ENCODE assay signal across 1 cellular context in the genomic region with DNA sequence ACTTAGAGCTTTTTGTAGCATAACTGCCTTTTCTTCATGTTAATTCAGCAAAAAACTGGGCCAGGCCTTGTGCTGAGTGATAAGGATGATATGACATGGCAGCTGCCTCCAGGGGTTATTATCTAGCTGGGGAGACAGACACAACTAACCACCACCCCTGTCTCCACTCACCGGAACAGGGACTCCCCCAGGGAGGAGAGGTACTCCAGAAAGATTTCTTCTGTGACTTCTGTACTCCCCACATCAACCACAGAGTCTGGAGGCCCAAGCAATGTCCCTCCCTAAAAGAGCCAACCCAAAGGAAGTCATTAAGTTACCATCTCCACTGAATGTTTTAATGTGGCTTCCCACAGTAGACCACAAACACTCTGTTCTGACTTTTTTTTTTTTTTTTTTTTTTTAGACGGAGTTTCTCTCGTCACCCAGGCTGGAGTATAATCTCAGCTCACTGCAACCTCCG.
TF ChIP-seq lines count a peak whose summit lies in the region.

No MANE protein-coding gene starts in this region.

TF ChIP-seq in K562, 482 proteins besides CTCF, POLR2A, EP300 and RAD21 (continued from another document and continues in another):
- TF ChIP-seq, protein P1, sequence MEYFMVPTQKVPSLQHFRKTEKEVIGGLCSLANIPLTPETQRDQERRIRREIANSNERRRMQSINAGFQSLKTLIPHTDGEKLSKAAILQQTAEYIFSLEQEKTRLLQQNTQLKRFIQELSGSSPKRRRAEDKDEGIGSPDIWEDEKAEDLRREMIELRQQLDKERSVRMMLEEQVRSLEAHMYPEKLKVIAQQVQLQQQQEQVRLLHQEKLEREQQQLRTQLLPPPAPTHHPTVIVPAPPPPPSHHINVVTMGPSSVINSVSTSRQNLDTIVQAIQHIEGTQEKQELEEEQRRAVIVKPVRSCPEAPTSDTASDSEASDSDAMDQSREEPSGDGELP (CRISPR knock-in tag; IDR thresholded peaks at IDR 0.05; ENCODE audit: borderline replicate concordance) = peak; percentile 56
- no peak for TF ChIP-seq POLR2B (IDR thresholded peaks at IDR 0.05; ENCODE audit: low read depth, partially characterized antibody)
- TF ChIP-seq ZNF133 (CRISPR knock-in tag; IDR thresholded peaks at IDR 0.05) = no peak
- TF ChIP-seq BHLHE40 (IDR thresholded peaks at IDR 0.05; ENCODE audit: low read length) = no peak; the same call in 1 of the 2 replicates
- TF ChIP-seq, protein P2, sequence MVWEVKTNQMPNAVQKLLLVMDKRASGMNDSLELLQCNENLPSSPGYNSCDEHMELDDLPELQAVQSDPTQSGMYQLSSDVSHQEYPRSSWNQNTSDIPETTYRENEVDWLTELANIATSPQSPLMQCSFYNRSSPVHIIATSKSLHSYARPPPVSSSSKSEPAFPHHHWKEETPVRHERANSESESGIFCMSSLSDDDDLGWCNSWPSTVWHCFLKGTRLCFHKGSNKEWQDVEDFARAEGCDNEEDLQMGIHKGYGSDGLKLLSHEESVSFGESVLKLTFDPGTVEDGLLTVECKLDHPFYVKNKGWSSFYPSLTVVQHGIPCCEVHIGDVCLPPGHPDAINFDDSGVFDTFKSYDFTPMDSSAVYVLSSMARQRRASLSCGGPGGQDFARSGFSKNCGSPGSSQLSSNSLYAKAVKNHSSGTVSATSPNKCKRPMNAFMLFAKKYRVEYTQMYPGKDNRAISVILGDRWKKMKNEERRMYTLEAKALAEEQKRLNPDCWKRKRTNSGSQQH (CRISPR knock-in tag; IDR thresholded peaks at IDR 0.05) = no peak
- no peak for TF ChIP-seq NONO (IDR thresholded peaks at IDR 0.05; ENCODE audit: low read depth in 2 of 2, low read length in 1 of 2)
- TF ChIP-seq ZNF395 (CRISPR knock-in tag; IDR thresholded peaks at IDR 0.05) = 0 out of 2 replicates have a peak, but pooled peaks have one; percentile 70
- TF ChIP-seq ZNF785 (CRISPR knock-in tag; IDR thresholded peaks at IDR 0.05) = no peak
- no peak for TF ChIP-seq TAF9B (IDR thresholded peaks at IDR 0.05; ENCODE audit: partially characterized antibody)
- TF ChIP-seq PTRF (tag; IDR thresholded peaks at IDR 0.05) = no peak
- TF ChIP-seq CREB3L1 (IDR thresholded peaks at IDR 0.05; ENCODE audit: borderline replicate concordance, low read depth) = no peak
- TF ChIP-seq PCBP2 (IDR thresholded peaks at IDR 0.05; ENCODE audit: low read depth, low read length, poor library complexity, severe bottlenecking) = no peak
- no peak for TF ChIP-seq AFF4 (CRISPR knock-in tag; IDR thresholded peaks at IDR 0.05)
- TF ChIP-seq ZNF561 (CRISPR knock-in tag; conservative IDR thresholded peaks at IDR 0.05) = no peak
- TF ChIP-seq, protein P3, sequence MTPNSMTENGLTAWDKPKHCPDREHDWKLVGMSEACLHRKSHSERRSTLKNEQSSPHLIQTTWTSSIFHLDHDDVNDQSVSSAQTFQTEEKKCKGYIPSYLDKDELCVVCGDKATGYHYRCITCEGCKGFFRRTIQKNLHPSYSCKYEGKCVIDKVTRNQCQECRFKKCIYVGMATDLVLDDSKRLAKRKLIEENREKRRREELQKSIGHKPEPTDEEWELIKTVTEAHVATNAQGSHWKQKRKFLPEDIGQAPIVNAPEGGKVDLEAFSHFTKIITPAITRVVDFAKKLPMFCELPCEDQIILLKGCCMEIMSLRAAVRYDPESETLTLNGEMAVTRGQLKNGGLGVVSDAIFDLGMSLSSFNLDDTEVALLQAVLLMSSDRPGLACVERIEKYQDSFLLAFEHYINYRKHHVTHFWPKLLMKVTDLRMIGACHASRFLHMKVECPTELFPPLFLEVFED (CRISPR knock-in tag; conservative IDR thresholded peaks at IDR 0.05) = no peak
- TF ChIP-seq HDAC3 (IDR thresholded peaks at IDR 0.05; ENCODE audit: borderline replicate concordance, partially characterized antibody) = peak; percentile 83
- TF ChIP-seq, protein P4, sequence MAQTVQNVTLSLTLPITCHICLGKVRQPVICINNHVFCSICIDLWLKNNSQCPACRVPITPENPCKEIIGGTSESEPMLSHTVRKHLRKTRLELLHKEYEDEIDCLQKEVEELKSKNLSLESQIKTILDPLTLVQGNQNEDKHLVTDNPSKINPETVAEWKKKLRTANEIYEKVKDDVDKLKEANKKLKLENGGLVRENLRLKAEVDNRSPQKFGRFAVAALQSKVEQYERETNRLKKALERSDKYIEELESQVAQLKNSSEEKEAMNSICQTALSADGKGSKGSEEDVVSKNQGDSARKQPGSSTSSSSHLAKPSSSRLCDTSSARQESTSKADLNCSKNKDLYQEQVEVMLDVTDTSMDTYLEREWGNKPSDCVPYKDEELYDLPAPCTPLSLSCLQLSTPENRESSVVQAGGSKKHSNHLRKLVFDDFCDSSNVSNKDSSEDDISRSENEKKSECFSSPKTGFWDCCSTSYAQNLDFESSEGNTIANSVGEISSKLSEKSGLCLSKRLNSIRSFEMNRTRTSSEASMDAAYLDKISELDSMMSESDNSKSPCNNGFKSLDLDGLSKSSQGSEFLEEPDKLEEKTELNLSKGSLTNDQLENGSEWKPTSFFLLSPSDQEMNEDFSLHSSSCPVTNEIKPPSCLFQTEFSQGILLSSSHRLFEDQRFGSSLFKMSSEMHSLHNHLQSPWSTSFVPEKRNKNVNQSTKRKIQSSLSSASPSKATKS (CRISPR knock-in tag; IDR thresholded peaks at IDR 0.05) = no peak
- TF ChIP-seq POLR2H (tag; IDR thresholded peaks at IDR 0.05; ENCODE audit: low read depth) = no peak
- no peak for TF ChIP-seq ZBTB34 (CRISPR knock-in tag; IDR thresholded peaks at IDR 0.05)
- TF ChIP-seq ZZZ3 (IDR thresholded peaks at IDR 0.05) = no peak
- no peak for TF ChIP-seq RBM15 (IDR thresholded peaks at IDR 0.05; ENCODE audit: insufficient read depth, low read length)
- no peak for TF ChIP-seq ZNF23 (CRISPR knock-in tag; IDR thresholded peaks at IDR 0.05)
- TF ChIP-seq KAT2B (IDR thresholded peaks at IDR 0.05; ENCODE audit: low read depth, low read length) = no peak
- TF ChIP-seq ZBTB33 (CRISPR knock-in tag; IDR thresholded peaks at IDR 0.05) = no peak
- TF ChIP-seq BDP1 (IDR thresholded peaks at IDR 0.05; ENCODE audit: insufficient read depth, insufficient read length) = no peak
- TF ChIP-seq, protein P5, sequence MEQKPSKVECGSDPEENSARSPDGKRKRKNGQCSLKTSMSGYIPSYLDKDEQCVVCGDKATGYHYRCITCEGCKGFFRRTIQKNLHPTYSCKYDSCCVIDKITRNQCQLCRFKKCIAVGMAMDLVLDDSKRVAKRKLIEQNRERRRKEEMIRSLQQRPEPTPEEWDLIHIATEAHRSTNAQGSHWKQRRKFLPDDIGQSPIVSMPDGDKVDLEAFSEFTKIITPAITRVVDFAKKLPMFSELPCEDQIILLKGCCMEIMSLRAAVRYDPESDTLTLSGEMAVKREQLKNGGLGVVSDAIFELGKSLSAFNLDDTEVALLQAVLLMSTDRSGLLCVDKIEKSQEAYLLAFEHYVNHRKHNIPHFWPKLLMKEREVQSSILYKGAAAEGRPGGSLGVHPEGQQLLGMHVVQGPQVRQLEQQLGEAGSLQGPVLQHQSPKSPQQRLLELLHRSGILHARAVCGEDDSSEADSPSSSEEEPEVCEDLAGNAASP (IDR thresholded peaks at IDR 0.05) = no peak
- TF ChIP-seq NCOA4 (IDR thresholded peaks at IDR 0.05; ENCODE audit: partially characterized antibody) = no peak
- TF ChIP-seq, protein P6, sequence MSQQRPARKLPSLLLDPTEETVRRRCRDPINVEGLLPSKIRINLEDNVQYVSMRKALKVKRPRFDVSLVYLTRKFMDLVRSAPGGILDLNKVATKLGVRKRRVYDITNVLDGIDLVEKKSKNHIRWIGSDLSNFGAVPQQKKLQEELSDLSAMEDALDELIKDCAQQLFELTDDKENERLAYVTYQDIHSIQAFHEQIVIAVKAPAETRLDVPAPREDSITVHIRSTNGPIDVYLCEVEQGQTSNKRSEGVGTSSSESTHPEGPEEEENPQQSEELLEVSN (IDR thresholded peaks at IDR 0.05; ENCODE audit: borderline replicate concordance in 1 of 2, extremely low read depth in 1 of 2, insufficient read depth in 1 of 2, insufficient read length in 1 of 2, low read depth in 1 of 2, low read length in 1 of 2, poor library complexity in 1 of 2, severe bottlenecking in 1 of 2) = no peak
- no peak for TF ChIP-seq ATF1 (CRISPR knock-in tag; IDR thresholded peaks at IDR 0.05)
- TF ChIP-seq ATF1 (tag; IDR thresholded peaks at IDR 0.05) = peak; percentile 48; the same call in 1 of the 2 replicates
- TF ChIP-seq ZBTB17 (CRISPR knock-in tag; IDR thresholded peaks at IDR 0.05) = no peak
- TF ChIP-seq, protein P7, sequence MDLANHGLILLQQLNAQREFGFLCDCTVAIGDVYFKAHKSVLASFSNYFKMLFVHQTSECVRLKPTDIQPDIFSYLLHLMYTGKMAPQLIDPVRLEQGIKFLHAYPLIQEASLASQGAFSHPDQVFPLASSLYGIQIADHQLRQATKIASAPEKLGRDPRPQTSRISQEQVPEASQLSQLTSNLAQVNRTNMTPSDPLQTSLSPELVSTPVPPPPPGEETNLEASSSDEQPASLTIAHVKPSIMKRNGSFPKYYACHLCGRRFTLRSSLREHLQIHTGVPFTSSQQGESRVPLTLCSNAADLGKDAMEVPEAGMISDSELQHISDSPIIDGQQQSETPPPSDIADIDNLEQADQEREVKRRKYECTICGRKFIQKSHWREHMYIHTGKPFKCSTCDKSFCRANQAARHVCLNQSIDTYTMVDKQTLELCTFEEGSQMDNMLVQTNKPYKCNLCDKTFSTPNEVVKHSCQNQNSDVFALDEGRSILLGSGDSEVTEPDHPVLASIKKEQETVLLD (IDR thresholded peaks at IDR 0.05) = no peak
- no peak for TF ChIP-seq ZC3H4 (CRISPR knock-in tag; IDR thresholded peaks at IDR 0.05; ENCODE audit: borderline replicate concordance)
